In genomic region chr19:9296336-9296735, GRCh38 we compare ENCODE assay signal across 16 cellular contexts. TPM values are rescaled to one million over a fixed set of nuclear protein-coding genes. Genes with fewer than 3 reads are reported as not detected.
DNase-seq lines count a peak whose midpoint lies in the region; TF ChIP-seq lines count a peak whose summit lies in the region.
"Had no signal": no experiment of that assay in that cellular context is flagged by ENCODE, and none has a peak within 500 bp of the region (broad histone marks: within the 10 kb centered on the region; RNA-seq: fewer than 3 reads in every experiment).

No MANE protein-coding gene starts in this region.

- H3K4me2 ChIP-seq in trophoblast cell (ENCODE audit: low read length) (no peak overlapping the region), hepatocyte (no peak overlapping the region)

- CTCF ChIA-PET in CD8-positive, alpha-beta memory T cell (lab: Charles Lee), result no interaction called here

- H3K9me2 ChIP-seq in hepatocyte (replicated peaks; ENCODE audit: insufficient read depth), result no peaks in the 10 kb centered on the region

- no peaks in the 10 kb centered on the region for H3K79me1 ChIP-seq in trophoblast cell (ENCODE audit: low read length)

- no peak overlapping the region for H3K4me3 Mint-ChIP-seq in CD8-positive, alpha-beta memory T cell

- H3K4me1 Mint-ChIP-seq in CD8-positive, alpha-beta memory T cell, result peaks cover 3 to 5% (median 4%) of the 10 kb centered on the region in 3 donors

- peaks cover 42% of the 10 kb centered on the region for H3K36me3 ChIP-seq in CD8-positive, alpha-beta memory T cell (ENCODE audit: insufficient read depth, low read length)
- H3K36me3 ChIP-seq in HUES64 (ENCODE audit: insufficient read depth, low read length) (peaks cover 53% of the 10 kb centered on the region), trophoblast cell (ENCODE audit: control insufficient read depth in 1 of 2, insufficient read depth in 2 of 2, low read length in 2 of 2) (peaks cover 5 to 17% of the 10 kb centered on the region in 2 experiments), hepatocyte (replicated peaks; ENCODE audit: insufficient read depth, low read depth) (peaks cover 27% of the 10 kb centered on the region)

- H3K23ac ChIP-seq in trophoblast cell (ENCODE audit: low read length), result no peak overlapping the region

- H4K12ac ChIP-seq in trophoblast cell (ENCODE audit: low read depth, low read length), result no peak overlapping the region

- no peak overlapping the region for H4K8ac ChIP-seq in trophoblast cell (ENCODE audit: low read depth, low read length)

- H2BK5ac ChIP-seq in trophoblast cell (ENCODE audit: low read depth, low read length, poor library complexity), result no peak overlapping the region

- H4K20me1 ChIP-seq in hepatocyte (ENCODE audit: insufficient read depth, poor library complexity, severe bottlenecking), result no peaks in the 10 kb centered on the region

- H3K27ac ChIP-seq in CD8-positive, alpha-beta memory T cell (ENCODE audit: low read depth, low read length), result no peak overlapping the region
- H3K27ac ChIP-seq in HUES64 (ENCODE audit: low read depth, low read length) (peak overlapping the region; percentile 12; the same call in 1 of the 2 replicates), coronary artery (no peak overlapping the region), trophoblast cell (ENCODE audit: low read depth, low read length) (no peak overlapping the region), hepatocyte (no peak overlapping the region)

- H3K4me3 ChIP-seq in CD8-positive, alpha-beta memory T cell (ENCODE audit: low read length), result peak overlapping the region; percentile 11
- H3K4me3 ChIP-seq in HUES64 (ENCODE audit: low read length) (no peak overlapping the region), coronary artery (peak overlapping the region; percentile 14), trophoblast cell (ENCODE audit: low read depth, low read length) (no peak overlapping the region), hepatocyte (no peak overlapping the region)

- no peak overlapping the region for H3K18ac ChIP-seq in trophoblast cell (ENCODE audit: low read length)

- no peak for DNase-seq in CD8-positive, alpha-beta memory T cell
- DNase-seq in coronary artery (ENCODE audit: low spot score), result no peak
- peak; percentile 5 to 43 for DNase-seq in trophoblast cell
- DNase-seq in NCI-H1436 treated with DMSO at 0.1 percent for 48 hours (lab: John Stamatoyannopoulos, UW), result no peak
- no peak for DNase-seq in hepatocyte (ENCODE audit: low spot score)
- DNase-seq in kidney glomerular epithelial cell (lab: John Stamatoyannopoulos, UW), result no peak
- DNase-seq: HCEC 1CT, KG1, NCI-H1048, NCI-H187, NCI-H774, Right ventricle myocardium superior had no signal

- POLR2A ChIA-PET in CD8-positive, alpha-beta memory T cell (lab: Charles Lee), result no interaction called here

- H3K79me2 ChIP-seq in trophoblast cell (ENCODE audit: control insufficient read depth, insufficient read depth, low read length, poor library complexity) (no peaks in the 10 kb centered on the region), hepatocyte (no peaks in the 10 kb centered on the region)

- H3K27me3 Mint-ChIP-seq in CD8-positive, alpha-beta memory T cell, result no peaks in the 10 kb centered on the region

- no peak overlapping the region for H4K91ac ChIP-seq in trophoblast cell (ENCODE audit: low read depth, low read length)

- H2AK5ac ChIP-seq in trophoblast cell (ENCODE audit: low read length), result no peak overlapping the region

- 95% methylated on average over 2 of the region's 2 CpGs for WGBS in HUES64
- WGBS in trophoblast cell (ENCODE audit: extremely low coverage, insufficient coverage, insufficient read length), result no CpG with 5 or more reads among the region's 2 CpGs
- WGBS in hepatocyte (ENCODE audit: low lambda C conversion rate, missing lambda C conversion rate), result 83% methylated on average over 2 of the region's 2 CpGs

- H3K14ac ChIP-seq in trophoblast cell (ENCODE audit: low read length), result no peak overlapping the region

- H3K27ac Mint-ChIP-seq in CD8-positive, alpha-beta memory T cell, result no peak overlapping the region

- no peaks in the 10 kb centered on the region for H3K4me1 ChIP-seq in CD8-positive, alpha-beta memory T cell (ENCODE audit: insufficient read depth, low read length)
- H3K4me1 ChIP-seq in HUES64 (ENCODE audit: insufficient read depth, low read length) (no peaks in the 10 kb centered on the region), trophoblast cell (ENCODE audit: control insufficient read depth in 1 of 2, insufficient read depth in 2 of 2, low read length in 2 of 2) (no peaks in the 10 kb centered on the region), hepatocyte (ENCODE audit: insufficient read depth) (no peaks in the 10 kb centered on the region)

- H3K36me3 Mint-ChIP-seq in CD8-positive, alpha-beta memory T cell, result peaks cover 60 to 90% (median 87%) of the 10 kb centered on the region in 3 donors

- no peak overlapping the region for H2AFZ ChIP-seq in trophoblast cell (ENCODE audit: insufficient read depth, low read length, poor library complexity)
- H2AFZ ChIP-seq in hepatocyte, result no peak overlapping the region

- H3K9me3 ChIP-seq in CD8-positive, alpha-beta memory T cell (ENCODE audit: low read length), result peaks cover 62% of the 10 kb centered on the region
- H3K9me3 ChIP-seq in HUES64 (ENCODE audit: insufficient read depth, low read depth, low read length) (peaks cover 94% of the 10 kb centered on the region), trophoblast cell (ENCODE audit: insufficient read depth, low read depth, low read length) (peaks cover 9% of the 10 kb centered on the region), hepatocyte (ENCODE audit: low read depth) (peaks cover 71% of the 10 kb centered on the region)

- no peak overlapping the region for H2BK120ac ChIP-seq in trophoblast cell (ENCODE audit: insufficient read depth, low read length, poor library complexity)

- H3K9me3 Mint-ChIP-seq in CD8-positive, alpha-beta memory T cell, result peaks cover 44 to 94% (median 90%) of the 10 kb centered on the region in 5 donors

- TF ChIP-seq CTCF in coronary artery (IDR thresholded peaks at IDR 0.05) (no peak), hepatocyte (IDR thresholded peaks at IDR 0.05; ENCODE audit: poor library complexity) (no peak)

- H2BK12ac ChIP-seq in trophoblast cell (ENCODE audit: low read length), result no peak overlapping the region

- no peak overlapping the region for H3K4ac ChIP-seq in trophoblast cell (ENCODE audit: low read depth, low read length)

- no peaks in the 10 kb centered on the region for H3K27me3 ChIP-seq in CD8-positive, alpha-beta memory T cell (ENCODE audit: insufficient read depth, low read length, poor library complexity, severe bottlenecking)
- H3K27me3 ChIP-seq in HUES64 (ENCODE audit: insufficient read depth, low read length) (no peaks in the 10 kb centered on the region), trophoblast cell (ENCODE audit: insufficient read depth, low read length) (no peaks in the 10 kb centered on the region), hepatocyte (no peaks in the 10 kb centered on the region)

- H3K9ac ChIP-seq in HUES64 (ENCODE audit: low read depth, low read length), result no peak overlapping the region
- no peak overlapping the region for H3K9ac ChIP-seq in trophoblast cell (ENCODE audit: low read length)

RNA-seq across cellular contexts. Expression of gene ZNF699, which starts 13.3 kb away (rescaled TPM):
- total RNA-seq in CD8-positive, alpha-beta memory T cell, result 1 to 10 TPM; 5.5 to 5.9 TPM
- polyA plus RNA-seq in CD8-positive, alpha-beta memory T cell, result 11.3 TPM
- polyA plus RNA-seq in HUES64 (2013, experiment 1 of 2), result 1.9 TPM
- 3.0 TPM for polyA plus RNA-seq in HUES64 (2013, experiment 2 of 2)
- polyA plus RNA-seq in trophoblast cell (2013), result 2.8 and 2.9 TPM in 2 replicates
- total RNA-seq in hepatocyte, result 8.0 and 9.8 TPM in 2 replicates
- polyA plus RNA-seq in hepatocyte, result 0.94 and 1.6 TPM in 2 replicates

RNA-seq across cellular contexts. Expression of gene ZNF559, which starts 27.6 kb away (rescaled TPM):
- 10 to 100 TPM; 14.2 to 17.3 TPM for total RNA-seq in CD8-positive, alpha-beta memory T cell
- polyA plus RNA-seq in CD8-positive, alpha-beta memory T cell, result 36.2 TPM
- 19.3 TPM for polyA plus RNA-seq in HUES64 (2013, experiment 1 of 2)
- polyA plus RNA-seq in HUES64 (2013, experiment 2 of 2), result 19.0 TPM
- 6.3 and 6.7 TPM in 2 replicates for polyA plus RNA-seq in trophoblast cell (2013)
- 18.1 and 22.7 TPM in 2 replicates for total RNA-seq in hepatocyte
- polyA plus RNA-seq in hepatocyte, result 8.9 and 13.1 TPM in 2 replicates

RNA-seq across cellular contexts. Expression of gene OR7E24, which starts 45.6 kb away (rescaled TPM):
- total RNA-seq in CD8-positive, alpha-beta memory T cell, result not detected
- not detected for polyA plus RNA-seq in CD8-positive, alpha-beta memory T cell
- not detected for polyA plus RNA-seq in HUES64 (2013, experiment 1 of 2)
- polyA plus RNA-seq in HUES64 (2013, experiment 2 of 2), result not detected
- polyA plus RNA-seq in trophoblast cell (2013), result not detected in 2 replicates
- total RNA-seq in hepatocyte, result not detected in 2 replicates
- not detected in 2 replicates for polyA plus RNA-seq in hepatocyte
- total RNA-seq: A673, M059J, NCI-H460, Right ventricle myocardium superior had no signal

Comparison
In these comparisons a context has a peak if more than half of its experiments do, and no peak if none do; other contexts are left out.
1. DNase-seq: peak in trophoblast cell (2 of 2); none in CD8-positive, alpha-beta memory T cell (0 of 5), coronary artery (single experiment), NCI-H1436 treated with DMSO at 0.1 percent for 48 hours (single experiment), hepatocyte (single experiment) and kidney glomerular epithelial cell (single experiment).
2. H3K4me3 ChIP-seq: peak in CD8-positive, alpha-beta memory T cell (single experiment) and coronary artery (single experiment); none in HUES64 (single experiment), trophoblast cell (single experiment) and hepatocyte (single experiment).